Comparison of ENCODE assay signal across 22 cellular contexts in genomic region chr13:41345165-41345920, GRCh38. TPM values are rescaled to one million over a fixed set of nuclear protein-coding genes. Genes with fewer than 3 reads are reported as not detected.
DNase-seq lines count a peak whose midpoint lies in the region; ATAC-seq, FAIRE-seq and TF ChIP-seq lines count a peak whose summit lies in the region.
"Had no signal": no experiment of that assay in that cellular context is flagged by ENCODE, and none has a peak within 500 bp of the region (broad histone marks: within the 10 kb centered on the region; RNA-seq: fewer than 3 reads in every experiment).

No MANE protein-coding gene starts in this region.

- no peak for TF ChIP-seq CTCF in HepG2 (CRISPR knock-in tag; IDR thresholded peaks at IDR 0.05)
- TF ChIP-seq CTCF in right lobe of liver (IDR thresholded peaks at IDR 0.05), result no peak
- no peak for TF ChIP-seq CTCF in smooth muscle cell (IDR thresholded peaks at IDR 0.05; ENCODE audit: borderline replicate concordance, insufficient read depth, poor library complexity, severe bottlenecking)
- no peak for TF ChIP-seq CTCF in tibial nerve (IDR thresholded peaks at IDR 0.05)

- no peaks in the 10 kb centered on the region for H3K9me3 ChIP-seq in HepG2 (ENCODE audit: low read length)
- H3K9me3 ChIP-seq in right lobe of liver, result no peaks in the 10 kb centered on the region
- no peaks in the 10 kb centered on the region for H3K9me3 ChIP-seq in smooth muscle cell (replicated peaks; ENCODE audit: low read depth)
- no peaks in the 10 kb centered on the region for H3K9me3 ChIP-seq in tibial nerve
- H3K9me3 ChIP-seq: sigmoid colon had no signal

- peak overlapping the region; percentile 68 for H3K27ac Mint-ChIP-seq in activated naive CD8-positive, alpha-beta T cell treated with anti-CD3 and anti-CD28 coated beads for 36 hours
- H3K27ac Mint-ChIP-seq: activated T-helper 1 cell treated with anti-CD3 and anti-CD28 coated beads, Interleukin-12 subunit alpha, Interleukin-12 subunit beta, Interleukin-2, Interleukin-4 antibody, amounts not matched to agents 30 ng/mL and 10 ng/mL and 1 ng/mL, durations not matched to agents 14 hours and 24 hours and 36 hours had no signal

- no peak for FAIRE-seq in HepG2 (lab: Jason Lieb, UNC)
- FAIRE-seq: endometrium, kidney, urothelium cell line had no signal

- TF ChIP-seq POLR2A in HepG2 (IDR thresholded peaks at IDR 0.05; ENCODE audit: insufficient read depth in 1 of 2, low read depth in 2 of 2, low read length in 2 of 2), result no peak
- no peak for TF ChIP-seq POLR2A in right lobe of liver (IDR thresholded peaks at IDR 0.05)
- no peak for TF ChIP-seq POLR2A in tibial nerve (IDR thresholded peaks at IDR 0.05)

- no peaks in the 10 kb centered on the region for H3K27me3 ChIP-seq in HepG2 (ENCODE audit: control insufficient read depth in 1 of 2, insufficient read depth in 2 of 2, low read length in 2 of 2)
- no peaks in the 10 kb centered on the region for H3K27me3 ChIP-seq in right lobe of liver
- H3K27me3 ChIP-seq in smooth muscle cell (ENCODE audit: low read depth), result no peaks in the 10 kb centered on the region
- no peaks in the 10 kb centered on the region for H3K27me3 ChIP-seq in tibial nerve
- H3K27me3 ChIP-seq: sigmoid colon had no signal

- H2AFZ ChIP-seq in HepG2 (ENCODE audit: low read length) (no peak overlapping the region), smooth muscle cell (ENCODE audit: low read depth) (no peak overlapping the region)

- peaks cover 5 to 27% of the 10 kb centered on the region in 2 experiments for H3K36me3 ChIP-seq in HepG2 (replicated peaks in 1 of 2; ENCODE audit: control insufficient read depth in 1 of 2, insufficient read depth in 2 of 2, low read length in 2 of 2)
- peaks cover 0 to 12% (median 0%) of the 10 kb centered on the region in 4 donors for H3K36me3 ChIP-seq in right lobe of liver
- H3K36me3 ChIP-seq in smooth muscle cell (ENCODE audit: low read depth), result peaks cover 10% of the 10 kb centered on the region
- H3K36me3 ChIP-seq in tibial nerve, result peaks cover 0 to 56% (median 0%) of the 10 kb centered on the region in 3 donors

- POLR2A ChIA-PET in HepG2 (lab: Yijun Ruan, JAX), result no interaction called here

- ATAC-seq in HepG2 (no peak), right lobe of liver (no peak), left ventricle myocardium superior (peak; percentile 55)

- H3K4me2 ChIP-seq in HepG2 (ENCODE audit: low read depth, low read length) (no peak overlapping the region), smooth muscle cell (no peak overlapping the region)

- H3F3A ChIP-seq in smooth muscle cell (ENCODE audit: low read depth), result no peaks in the 10 kb centered on the region

- peaks cover 74% of the 10 kb centered on the region for H3K36me3 Mint-ChIP-seq in activated naive CD8-positive, alpha-beta T cell treated with anti-CD3 and anti-CD28 coated beads for 36 hours

- CTCF ChIA-PET in HepG2 (lab: Yijun Ruan, JAX; ENCODE audit: low intra/inter-chr PET ratio, low total read pairs), result no interaction called here

- H3K79me2 ChIP-seq in HepG2 (ENCODE audit: insufficient read depth, low read length), result peaks cover 18% of the 10 kb centered on the region
- H3K79me2 ChIP-seq in smooth muscle cell (ENCODE audit: low read depth), result no peaks in the 10 kb centered on the region

- no TSS peak for BruUV-seq in HepG2 (replicated peaks; lab: Mats Ljungman, UMichigan)

- DNase-seq in HepG2 (ENCODE audit: low spot score) (peak; percentile 10), right lobe of liver (no peak), left ventricle myocardium superior (no peak), smooth muscle cell (lab: John Stamatoyannopoulos, UW; ENCODE audit: unreplicated experiment) (no peak), tibial nerve (ENCODE audit: low spot score in 2 of 2) (no peak), 8988T (no peak), HUDEP-2 (lab: John Stamatoyannopoulos, UW; ENCODE audit: unreplicated experiment in 76 of 76) (no peak)
- no peak for DNase-seq in activated naive CD8-positive, alpha-beta T cell treated with anti-CD3 and anti-CD28 coated beads for 36 hours
- DNase-seq: activated CD4-positive, alpha-beta T cell treated with anti-CD3 and anti-CD28 coated beads, Interleukin-2, amount 50 U/mL, for 48 hours; GOT3; hippocampal formation; kidney; midbrain; NCI-H187; NCI-H446; nucleus accumbens; sigmoid colon; stimulated activated CD4-positive, alpha-beta T cell treated with anti-CD3 and anti-CD28 coated beads, Interleukin-1b, Interleukin-23, amount 100 ng/mL, for 48 hours; SW 1271 had no signal

- H3K27ac ChIP-seq in HepG2 (ENCODE audit: extremely low read length, insufficient read depth, low read length) (no peak overlapping the region), right lobe of liver (no peak overlapping the region), smooth muscle cell (ENCODE audit: low read depth) (peak overlapping the region; percentile 53), tibial nerve (no peak overlapping the region)
- H3K27ac ChIP-seq: sigmoid colon had no signal

- H3K4me3 ChIP-seq in HepG2 (replicated peaks in 1 of 3; ENCODE audit: insufficient read depth in 1 of 3, low read depth in 2 of 3, low read length in 3 of 3), result no peak overlapping the region
- no peak overlapping the region for H3K4me3 ChIP-seq in right lobe of liver
- H3K4me3 ChIP-seq in smooth muscle cell, result no peak overlapping the region
- H3K4me3 ChIP-seq in tibial nerve, result no peak overlapping the region
- H3K4me3 ChIP-seq: sigmoid colon had no signal

- H3K4me1 ChIP-seq in HepG2 (ENCODE audit: insufficient read depth, low read length), result peaks cover 9% of the 10 kb centered on the region
- H3K4me1 ChIP-seq in right lobe of liver, result peaks cover 0 to 6% (median 0%) of the 10 kb centered on the region in 4 donors
- no peaks in the 10 kb centered on the region for H3K4me1 ChIP-seq in smooth muscle cell (ENCODE audit: low read depth)
- no peaks in the 10 kb centered on the region for H3K4me1 ChIP-seq in tibial nerve
- H3K4me1 ChIP-seq: sigmoid colon had no signal

- peaks cover 7% of the 10 kb centered on the region for H3K9me3 Mint-ChIP-seq in activated naive CD8-positive, alpha-beta T cell treated with anti-CD3 and anti-CD28 coated beads for 36 hours
- H3K9me3 Mint-ChIP-seq: activated T-helper 1 cell treated with anti-CD3 and anti-CD28 coated beads, Interleukin-12 subunit alpha, Interleukin-12 subunit beta, Interleukin-2, Interleukin-4 antibody, amounts not matched to agents 30 ng/mL and 10 ng/mL and 1 ng/mL, durations not matched to agents 14 hours and 24 hours and 36 hours had no signal

- in situ Hi-C loops in HepG2 (cut with HindIII; ENCODE audit: extremely low pct_ligation_motif_present, low pct_unique_long_range_greater_than_20kb), result no loop called here

- no peaks in the 10 kb centered on the region for H3K27me3 Mint-ChIP-seq in activated naive CD8-positive, alpha-beta T cell treated with anti-CD3 and anti-CD28 coated beads for 36 hours

- no peak overlapping the region for H3K4me3 Mint-ChIP-seq in activated naive CD8-positive, alpha-beta T cell treated with anti-CD3 and anti-CD28 coated beads for 36 hours
- H3K4me3 Mint-ChIP-seq: activated T-helper 1 cell treated with anti-CD3 and anti-CD28 coated beads, Interleukin-12 subunit alpha, Interleukin-12 subunit beta, Interleukin-2, Interleukin-4 antibody, amounts not matched to agents 30 ng/mL and 10 ng/mL and 1 ng/mL, durations not matched to agents 14 hours and 24 hours and 36 hours had no signal

- H3K9ac ChIP-seq in HepG2 (ENCODE audit: insufficient read depth, low read depth, low read length) (no peak overlapping the region), smooth muscle cell (ENCODE audit: low read depth) (no peak overlapping the region)

- peaks cover 40% of the 10 kb centered on the region for H3K4me1 Mint-ChIP-seq in activated naive CD8-positive, alpha-beta T cell treated with anti-CD3 and anti-CD28 coated beads for 36 hours

- WGBS in HepG2 (ENCODE audit: low lambda C conversion rate), result 87% methylated on average over 9 of the region's 9 CpGs
- 76% methylated on average over 8 of the region's 9 CpGs for WGBS in right lobe of liver (ENCODE audit: insufficient coverage, low coverage, low lambda C conversion rate, missing lambda C conversion rate)
- 90% methylated on average over 9 of the region's 9 CpGs for WGBS in smooth muscle cell (ENCODE audit: low lambda C conversion rate)
- WGBS in tibial nerve, 2 donors, result 87 to 95% methylated on average over 9 of the region's 9 CpGs

- no peak for TF ChIP-seq RAD21 in HepG2 (CRISPR knock-in tag; IDR thresholded peaks at IDR 0.05)

- intact Hi-C loops in HepG2 (cut with micrococcal nuclease; ENCODE audit: unreplicated experiment), result no loop called here
- intact Hi-C loops in right lobe of liver (cut with DNase I), result no loop called here
- intact Hi-C loops in left ventricle myocardium superior (cut with micrococcal nuclease), result no loop called here

- TF ChIP-seq EP300 in HepG2 (IDR thresholded peaks at IDR 0.05; ENCODE audit: low read depth in 2 of 2, low read length in 2 of 2) (no peak), HepG2 (CRISPR knock-in tag; IDR thresholded peaks at IDR 0.05; ENCODE audit: borderline replicate concordance) (no peak), tibial nerve (IDR thresholded peaks at IDR 0.05) (no peak)

- H4K20me1 ChIP-seq in HepG2 (ENCODE audit: insufficient read depth, low read length), result no peaks in the 10 kb centered on the region
- H4K20me1 ChIP-seq in smooth muscle cell (ENCODE audit: low read depth), result no peaks in the 10 kb centered on the region

RNA-seq across cellular contexts. Expression of gene NAA16, which starts 34.3 kb away (rescaled TPM):
- 9.0 and 15.1 TPM in 2 replicates for total RNA-seq in HepG2 (2016; rRNA removed; fragmentation: Illumina TruSeq; extraction: Trizol)
- 17.0 and 21.0 TPM in 2 replicates for total RNA-seq in HepG2 (2016; cell fraction: cytosol; rRNA removed; fragmentation: Illumina TruSeq; extraction: Trizol; ENCODE audit: low read depth)
- 9.7 and 14.9 TPM in 2 replicates for total RNA-seq in HepG2 (2016; cell fraction: insoluble cytoplasmic fraction; rRNA removed; fragmentation: Illumina TruSeq; extraction: Trizol)
- total RNA-seq in HepG2 (2016; cell fraction: membrane; rRNA removed; fragmentation: Illumina TruSeq; extraction: Trizol), result 8.3 and 10.4 TPM in 2 replicates
- total RNA-seq in HepG2 (2016; cell fraction: nucleus; rRNA removed; fragmentation: Illumina TruSeq; extraction: Trizol), result 35.8 and 41.5 TPM in 2 replicates
- polyA plus RNA-seq in HepG2 (2011; rRNA removed), result 7.4 and 9.2 TPM in 2 replicates
- polyA plus RNA-seq in HepG2 (2011; cell fraction: cytosol; rRNA removed), result 1.7 and 2.8 TPM in 2 replicates
- 14.8 and 14.9 TPM in 2 replicates for polyA plus RNA-seq in HepG2 (2011; cell fraction: nucleus; rRNA removed)
- 8.2 and 11.9 TPM in 2 replicates for polyA plus RNA-seq in HepG2 (2012)
- polyA plus RNA-seq in HepG2 (2016; cell fraction: cytosol; fragmentation: Illumina TruSeq; extraction: Trizol; ENCODE audit: low read depth), result 0.86 and 1.3 TPM in 2 replicates
- 11.0 and 11.2 TPM in 2 replicates for polyA plus RNA-seq in HepG2 (2016; cell fraction: insoluble cytoplasmic fraction; fragmentation: Illumina TruSeq; extraction: Trizol; ENCODE audit: low read depth)
- polyA plus RNA-seq in HepG2 (2016; cell fraction: membrane; fragmentation: Illumina TruSeq; extraction: Trizol; ENCODE audit: low read depth), result 2.6 and 2.9 TPM in 2 replicates
- polyA plus RNA-seq in HepG2 (2016; cell fraction: nucleus; fragmentation: Illumina TruSeq; extraction: Trizol; ENCODE audit: insufficient read depth, low read depth), result 84.9 and 85.2 TPM in 2 replicates
- polyA minus RNA-seq in HepG2 (2011; rRNA and poly(A)+ RNA removed; ENCODE audit: low replicate concordance), result 3.2 and 4.4 TPM in 2 replicates
- polyA minus RNA-seq in HepG2 (2011; cell fraction: cytosol; rRNA and poly(A)+ RNA removed), result 3.8 and 5.1 TPM in 2 replicates
- polyA minus RNA-seq in HepG2 (2011; cell fraction: nucleus; rRNA and poly(A)+ RNA removed), result 39.9 and 44.6 TPM in 2 replicates
- 1 to 10 TPM; 5.0 to 9.9 (median 7.6) TPM for total RNA-seq in right lobe of liver
- 10 to 100 TPM; 29.1 to 33.5 TPM for total RNA-seq in activated naive CD8-positive, alpha-beta T cell treated with anti-CD3 and anti-CD28 coated beads for 36 hours
- total RNA-seq in left ventricle myocardium superior, result 6.9 TPM
- total RNA-seq in smooth muscle cell, result 21.8 TPM in 2 replicates
- polyA plus RNA-seq in smooth muscle cell, result 4.6 and 6.9 TPM in 2 replicates
- total RNA-seq in tibial nerve, result 10 to 100 TPM; 28.7 to 45.3 (median 37.6) TPM
